24 cellular contexts compared by ENCODE assay signal in the genomic region with DNA sequence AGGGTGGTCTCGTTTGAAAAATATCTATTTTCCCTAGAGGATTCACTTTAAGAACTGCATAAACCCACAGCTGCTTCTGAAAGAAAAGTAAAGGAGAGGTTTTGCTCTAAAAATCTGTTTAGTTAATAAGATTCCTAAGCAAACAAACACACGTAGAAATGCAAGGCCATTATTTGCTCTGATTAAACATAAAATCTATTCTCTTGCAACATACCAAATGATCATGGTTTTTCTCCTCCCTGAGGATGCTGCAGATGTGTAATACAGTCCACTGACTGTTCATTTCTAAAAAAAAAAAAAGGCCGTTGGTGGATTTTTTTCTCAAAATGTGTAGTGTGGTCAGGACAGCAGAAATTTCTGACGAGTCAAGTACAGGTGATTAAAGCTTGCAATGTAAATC.
"Had no signal": no experiment of that assay in that cellular context is flagged by ENCODE, and none has a peak within 500 bp of the region (broad histone marks: within the 10 kb centered on the region; RNA-seq: fewer than 3 reads in every experiment).

No MANE protein-coding gene starts in this region.

- ATAC-seq: activated CD4-positive, CD25-positive, alpha-beta regulatory T cell treated with anti-CD3 and anti-CD28 coated beads, Interleukin-2, amount 50 U/mL, for 24 hours; activated CD8-positive, alpha-beta T cell treated with anti-CD3 and anti-CD28 coated beads for 36 hours; activated T-cell treated with anti-CD3 and anti-CD28 coated beads, Interleukin-2, amount 50 U/mL, for 72 hours; T-cell had no signal

- H2AFZ ChIP-seq: PC-9 had no signal

- H3K36me3 ChIP-seq: WERI-Rb-1 had no signal

- FAIRE-seq: colon, TTC549 had no signal

- H3K27ac ChIP-seq: PC-9, WERI-Rb-1 had no signal

- DNase-seq: activated CD4-positive, alpha-beta T cell treated with anti-CD3 and anti-CD28 coated beads for 4 hours; activated CD8-positive, alpha-beta memory T cell treated with anti-CD3 and anti-CD28 coated beads, Interleukin-2, amount 50 U/mL, for 4 hours; activated CD8-positive, alpha-beta T cell treated with anti-CD3 and anti-CD28 coated beads for 36 hours; activated gamma-delta T cell treated with Interleukin-2 at 50 U/mL for 16 hours; activated naive CD4-positive, alpha-beta T cell treated with anti-CD3 and anti-CD28 coated beads, Interleukin-2, amount 10 ng/mL, durations not matched to agents 7 days and 5 days; activated naive CD8-positive, alpha-beta T cell treated with anti-CD3 and anti-CD28 coated beads for 36 hours; activated T-cell treated with anti-CD3 and anti-CD28 coated beads, Interleukin-2, amount 50 U/mL, for 72 hours; cerebellar nuclear complex; KG1; NCI-H1694 treated with DMSO at 0.1 percent for 48 hours; NCI-H2081; NCI-H2171; NCI-H2227 treated with DMSO at 0.1 percent for 48 hours; NCI-H446 treated with DMSO at 0.1 percent for 48 hours; NCI-H524 treated with DMSO at 0.1 percent for 48 hours; PC-9; SHP77 treated with DMSO at 0.1 percent for 48 hours; T-cell; T-helper 2 cell; T1000; WERI-Rb-1 had no signal

- H3K4me2 ChIP-seq: PC-9 had no signal

- H3K4me3 ChIP-seq: PC-9 had no signal
